32 cellular contexts compared by ENCODE assay signal in genomic region chr16:1777375-1778199, GRCh38. TPM values are rescaled to one million over a fixed set of nuclear protein-coding genes. Genes with fewer than 3 reads are reported as not detected.
A peak's percentile ranks its signal among the peaks of the same experiment; 100 is the strongest.
DNase-seq lines count a peak whose midpoint lies in the region; ATAC-seq, FAIRE-seq and TF ChIP-seq lines count a peak whose summit lies in the region.
"Had no signal": no experiment of that assay in that cellular context is flagged by ENCODE, and none has a peak within 500 bp of the region (broad histone marks: within the 10 kb centered on the region; RNA-seq: fewer than 3 reads in every experiment).

No MANE protein-coding gene starts in this region.

- H3K36me3 ChIP-seq in GM06990 (ENCODE audit: control insufficient read depth, insufficient read depth, low read length) = peaks cover 15% of the 10 kb centered on the region
- peaks cover 0 to 23% (median 9%) of the 10 kb centered on the region in 4 experiments; a peak in 5 of 8 replicates for H3K36me3 ChIP-seq in H1 (ENCODE audit: control insufficient read depth in 2 of 4, insufficient read depth in 4 of 4, low read length in 3 of 4)
- H3K36me3 ChIP-seq in osteoblast (ENCODE audit: insufficient read depth, low read length) = peaks cover 29% of the 10 kb centered on the region

- H2BK15ac ChIP-seq in H1 (ENCODE audit: low read length) = no peak overlapping the region

- H4K8ac ChIP-seq in H1 (ENCODE audit: extremely low read depth, insufficient read depth, low read length) = no peak overlapping the region; the same call in 1 of the 2 replicates

- TF ChIP-seq POLR2A in H1 (IDR thresholded peaks at IDR 0.05; ENCODE audit: control extremely low read depth in 1 of 2, low read depth in 2 of 2, low read length in 2 of 2) = peak in 1 of 2 experiments; percentile 43; a peak in 1 of 3 replicates

- no peak for TF ChIP-seq RAD21 in H1 (IDR thresholded peaks at IDR 0.05 in 1 of 2, conservative IDR thresholded peaks at IDR 0.05 in 1 of 2; ENCODE audit: low read depth in 2 of 2, low read length in 2 of 2)

- H3K56ac ChIP-seq in H1 (replicated peaks; ENCODE audit: insufficient read length, low read depth, low read length) = no peak overlapping the region

- H3K27me3 Mint-ChIP-seq in stimulated activated memory B cell treated with anti-CD40 and anti-IgM and Interleukin-4, amounts not matched to agents 10 μg/mL and 1 μg/mL and 100 μg/mL, for 72 hours = no peaks in the 10 kb centered on the region
- H3K27me3 Mint-ChIP-seq: activated CD4-positive, alpha-beta memory T cell treated with anti-CD3 and anti-CD28 coated beads for 36 hours; activated naive CD8-positive, alpha-beta T cell treated with anti-CD3 and anti-CD28 coated beads, Interleukin-2, amount 10 ng/mL, durations not matched to agents 7 days and 5 days; stimulated activated naive CD8-positive, alpha-beta T cell treated with anti-CD3 and anti-CD28 coated beads, Interleukin-15, Interleukin-2, amounts not matched to agents 100 ng/mL and 50 ng/mL, for 24 hours had no signal

- H3K4ac ChIP-seq in H1 (replicated peaks; ENCODE audit: insufficient read length, low read depth, low read length) = no peak overlapping the region

- H3K4me1 ChIP-seq in H1 (replicated peaks in 1 of 4; ENCODE audit: control insufficient read depth in 3 of 4, insufficient read depth in 4 of 4, low read length in 3 of 4) (peaks cover 0 to 10% (median 5%) of the 10 kb centered on the region in 4 experiments; a peak in 5 of 7 replicates), osteoblast (ENCODE audit: insufficient read depth, low read length) (peaks cover 21% of the 10 kb centered on the region)

- POLR2A ChIA-PET in H1 (lab: Charles Lee; ENCODE audit: partially characterized antibody) = interaction anchor here (1.0 to 12.0 kb wide), 6 partner anchors 9 to 378 kb away, joined by 3 to 246 read pairs (median 4); partner anchors contain the start of genes EME2, GFER, IGFALS and MRPS34

- H4K91ac ChIP-seq in H1 (replicated peaks; ENCODE audit: insufficient read length, low read length) = no peak overlapping the region

- H3K4me3 Mint-ChIP-seq in stimulated activated memory B cell treated with anti-CD40 and anti-IgM and Interleukin-4, amounts not matched to agents 10 μg/mL and 1 μg/mL and 100 μg/mL, for 72 hours = no peak overlapping the region
- H3K4me3 Mint-ChIP-seq: activated CD4-positive, alpha-beta memory T cell treated with anti-CD3 and anti-CD28 coated beads for 36 hours; activated naive CD8-positive, alpha-beta T cell treated with anti-CD3 and anti-CD28 coated beads, Interleukin-2, amount 10 ng/mL, durations not matched to agents 7 days and 5 days; stimulated activated naive CD8-positive, alpha-beta T cell treated with anti-CD3 and anti-CD28 coated beads, Interleukin-15, Interleukin-2, amounts not matched to agents 100 ng/mL and 50 ng/mL, for 24 hours had no signal

- no peak overlapping the region for H3K18ac ChIP-seq in H1 (ENCODE audit: extremely low read depth, low read length)

- peaks cover 4% of the 10 kb centered on the region for H3K23me2 ChIP-seq in H1 (ENCODE audit: low read depth, low read length)

- H3K27me3 ChIP-seq in GM06990 (replicated peaks; ENCODE audit: control insufficient read depth, insufficient read depth, low read length) = no peaks in the 10 kb centered on the region
- H3K27me3 ChIP-seq in H1 (replicated peaks in 1 of 4; ENCODE audit: control insufficient read depth in 3 of 4, extremely low read depth in 1 of 4, insufficient read depth in 3 of 4, low read length in 3 of 4) = no peaks in the 10 kb centered on the region
- H3K27me3 ChIP-seq in osteoblast (ENCODE audit: insufficient read depth, low read length) = no peaks in the 10 kb centered on the region
- H3K27me3 ChIP-seq: thyroid gland had no signal

- H2BK5ac ChIP-seq in H1 (ENCODE audit: low read depth, low read length) = no peak overlapping the region

- no peak overlapping the region for H3K27ac Mint-ChIP-seq in stimulated activated memory B cell treated with anti-CD40 and anti-IgM and Interleukin-4, amounts not matched to agents 10 μg/mL and 1 μg/mL and 100 μg/mL, for 72 hours
- H3K27ac Mint-ChIP-seq: activated naive CD8-positive, alpha-beta T cell treated with anti-CD3 and anti-CD28 coated beads, Interleukin-2, amount 10 ng/mL, durations not matched to agents 7 days and 5 days; stimulated activated naive CD8-positive, alpha-beta T cell treated with anti-CD3 and anti-CD28 coated beads, Interleukin-15, Interleukin-2, amounts not matched to agents 100 ng/mL and 50 ng/mL, for 24 hours had no signal

- H3K14ac ChIP-seq in H1 (ENCODE audit: insufficient read length) = no peak overlapping the region

- DNase-seq in DMS53 (lab: John Stamatoyannopoulos, UW) (peak; percentile 20), DMS53 treated with DMSO at 0.1 percent for 48 hours (lab: John Stamatoyannopoulos, UW; ENCODE audit: unreplicated experiment) (no peak), GM06990 (ENCODE audit: extremely low read depth, insufficient read length) (peak; percentile 22), H1 (ENCODE audit: low read depth in 1 of 2, low spot score in 2 of 2) (no peak), osteoblast (ENCODE audit: insufficient read length, low spot score, missing footprints) (peak; percentile 86), C1 segment of cervical spinal cord (lab: John Stamatoyannopoulos, UW) (no peak), H4 (ENCODE audit: low spot score) (no peak)
- DNase-seq: 8988T; activated CD4-positive, alpha-beta memory T cell treated with anti-CD3 and anti-CD28 coated beads for 36 hours; activated CD4-positive, CD25-positive, alpha-beta regulatory T cell; activated CD8-positive, alpha-beta memory T cell treated with anti-CD3 and anti-CD28 coated beads, Interleukin-2, amount 50 U/mL, for 48 hours; activated naive CD8-positive, alpha-beta T cell treated with anti-CD3 and anti-CD28 coated beads, Interleukin-2, amount 10 ng/mL, durations not matched to agents 7 days and 5 days; AML-193; central memory CD4-positive, alpha-beta T cell; dermis blood vessel endothelial cell; DMS79; GF-D8; H7; IMR-90; kidney; NCI-H1092 treated with DMSO at 0.1 percent for 48 hours; NCI-H187 treated with DMSO at 0.1 percent for 48 hours; NCI-H2227 treated with DMSO at 0.1 percent for 48 hours; NCI-H748 treated with DMSO at 0.1 percent for 48 hours; stimulated activated CD4-positive, alpha-beta T cell treated with anti-CD3 and anti-CD28 coated beads, Interleukin-4, amount 100 ng/mL, for 4 hours; SW 1271; T1000; thyroid gland had no signal

- H2BK120ac ChIP-seq in H1 (replicated peaks; ENCODE audit: low read depth, low read length) = no peak overlapping the region

- H3K27ac ChIP-seq in H1 (ENCODE audit: low read depth, low read length) (no peak overlapping the region), osteoblast (ENCODE audit: low read depth, low read length) (no peak overlapping the region)
- H3K27ac ChIP-seq: thyroid gland had no signal

- no peak overlapping the region for H2AFZ ChIP-seq in H1 (ENCODE audit: low read length)
- no peak overlapping the region for H2AFZ ChIP-seq in osteoblast (ENCODE audit: low read length)

- TF ChIP-seq EP300 in H1 (IDR thresholded peaks at IDR 0.05; ENCODE audit: borderline replicate concordance in 1 of 2, low read depth in 2 of 2, low read length in 2 of 2) = no peak

- FAIRE-seq in H1 (lab: Jason Lieb, UNC) = no peak
- FAIRE-seq: astrocyte, endometrium, kidney had no signal

- ATAC-seq in stimulated activated memory B cell treated with anti-CD40 and anti-IgM and Interleukin-4, amounts not matched to agents 10 μg/mL and 1 μg/mL and 100 μg/mL, for 72 hours = no peak

- H3K4me2 ChIP-seq in H1 (ENCODE audit: insufficient read depth in 1 of 2, low read depth in 2 of 2, low read length in 2 of 2) = no peak overlapping the region
- H3K4me2 ChIP-seq in osteoblast (ENCODE audit: insufficient read depth, low read length) = no peak overlapping the region

- no peaks in the 10 kb centered on the region for H3K9me3 ChIP-seq in H1 (ENCODE audit: insufficient read depth in 2 of 2, low read depth in 1 of 2, low read length in 1 of 2)
- H3K9me3 ChIP-seq in osteoblast (ENCODE audit: low read depth, low read length) = no peaks in the 10 kb centered on the region
- H3K9me3 ChIP-seq: thyroid gland had no signal

- WGBS in H1 (ENCODE audit: extremely low coverage in 1 of 2, insufficient coverage in 1 of 2, insufficient read length in 1 of 2, insufficient replicate concordance in 2 of 2, low coverage in 1 of 2, low lambda C conversion rate in 2 of 2, missing lambda C conversion rate in 1 of 2), 2 experiments = 85% methylated on average over 29 of the region's 36 CpGs; no CpG with 5 or more reads in 1 of the 2 experiments

- peaks cover 0 to 33% of the 10 kb centered on the region in 2 experiments for H4K20me1 ChIP-seq in H1 (replicated peaks in 1 of 2; ENCODE audit: control insufficient read depth in 1 of 2, insufficient read depth in 2 of 2, low read length in 2 of 2)
- peaks cover 36% of the 10 kb centered on the region for H4K20me1 ChIP-seq in osteoblast (ENCODE audit: insufficient read depth, low read length)

- no peak overlapping the region for H2BK12ac ChIP-seq in H1 (ENCODE audit: low read depth, low read length)

- no peak overlapping the region for H4K5ac ChIP-seq in H1 (ENCODE audit: insufficient read length, low read depth, low read length)

- H3K36me3 Mint-ChIP-seq in stimulated activated memory B cell treated with anti-CD40 and anti-IgM and Interleukin-4, amounts not matched to agents 10 μg/mL and 1 μg/mL and 100 μg/mL, for 72 hours = peaks cover 6% of the 10 kb centered on the region
- H3K36me3 Mint-ChIP-seq: activated CD4-positive, alpha-beta memory T cell treated with anti-CD3 and anti-CD28 coated beads for 36 hours had no signal

- H3K23ac ChIP-seq in H1 (ENCODE audit: insufficient read length) = no peak overlapping the region

- H3K79me2 ChIP-seq in H1 (ENCODE audit: control insufficient read depth in 1 of 2, insufficient read depth in 2 of 2, low read length in 2 of 2) (peaks cover 0 to 8% of the 10 kb centered on the region in 2 experiments; a peak in 1 of 4 replicates), osteoblast (ENCODE audit: insufficient read depth, low read length) (peaks cover 40% of the 10 kb centered on the region)

- TF ChIP-seq CTCF in GM06990 (IDR thresholded peaks at IDR 0.05; ENCODE audit: insufficient read depth, low read length, poor library complexity, severe bottlenecking) (no peak), H1 (IDR thresholded peaks at IDR 0.05; ENCODE audit: control extremely low read depth in 1 of 3, insufficient read depth in 1 of 3, low read depth in 1 of 3, low read length in 3 of 3) (no peak), osteoblast (IDR thresholded peaks at IDR 0.05; ENCODE audit: extremely low read depth, low read depth, low read length) (no peak)

- CTCF ChIA-PET in H1 (lab: Charles Lee; ENCODE audit: partially characterized antibody) = interaction anchor here (0.6 to 0.9 kb wide), 4 partner anchors 13 to 413 kb away, joined by 3 read pairs; no protein-coding TSS in a partner anchor

- H3K79me1 ChIP-seq in H1 (ENCODE audit: low read depth, low read length) = peaks cover 9% of the 10 kb centered on the region

- H3K4me3 ChIP-seq in GM06990 (replicated peaks; ENCODE audit: low read depth, low read length) (no peak overlapping the region), H1 (ENCODE audit: extremely low read depth in 1 of 4, insufficient read depth in 2 of 4, low read depth in 3 of 4, low read length in 4 of 4) (no peak overlapping the region), osteoblast (ENCODE audit: insufficient read depth, low read length) (no peak overlapping the region)
- H3K4me3 ChIP-seq: thyroid gland had no signal

- peaks cover 28% of the 10 kb centered on the region for H3K4me1 Mint-ChIP-seq in stimulated activated memory B cell treated with anti-CD40 and anti-IgM and Interleukin-4, amounts not matched to agents 10 μg/mL and 1 μg/mL and 100 μg/mL, for 72 hours

- no peaks in the 10 kb centered on the region for H3K9me3 Mint-ChIP-seq in stimulated activated memory B cell treated with anti-CD40 and anti-IgM and Interleukin-4, amounts not matched to agents 10 μg/mL and 1 μg/mL and 100 μg/mL, for 72 hours
- H3K9me3 Mint-ChIP-seq: activated CD4-positive, alpha-beta memory T cell treated with anti-CD3 and anti-CD28 coated beads for 36 hours; activated naive CD8-positive, alpha-beta T cell treated with anti-CD3 and anti-CD28 coated beads, Interleukin-2, amount 10 ng/mL, durations not matched to agents 7 days and 5 days; stimulated activated naive CD8-positive, alpha-beta T cell treated with anti-CD3 and anti-CD28 coated beads, Interleukin-15, Interleukin-2, amounts not matched to agents 100 ng/mL and 50 ng/mL, for 24 hours had no signal

- H2AK5ac ChIP-seq in H1 (ENCODE audit: low read depth, low read length) = no peak overlapping the region

- H2BK20ac ChIP-seq in H1 (ENCODE audit: low read length) = no peak overlapping the region

- no peak overlapping the region for H3K9ac ChIP-seq in H1 (replicated peaks in 1 of 4; ENCODE audit: extremely low read depth in 1 of 4, low read depth in 3 of 4, low read length in 3 of 4)

RNA-seq across cellular contexts. Expression of gene MRPS34, which starts 4.7 kb away (rescaled TPM):
- 252 and 267 TPM in 2 replicates for total RNA-seq in H1 (2021; fragmentation: NEBNext Ultra II Directional; extraction: Animal tissue kit (Norgen Biotek cat#: 25700))
- polyA plus RNA-seq in H1 (2011; rRNA removed) = 168 and 250 TPM in 2 replicates
- polyA plus RNA-seq in H1 (2011; cell fraction: cytosol; rRNA removed) = 256 TPM
- polyA plus RNA-seq in H1 (2011; cell fraction: nucleus; rRNA removed) = 198 TPM
- polyA plus RNA-seq in H1 (2012, experiment 1 of 2) = 193 to 245 TPM (median 224 TPM) in 4 replicates
- polyA plus RNA-seq in H1 (2012, experiment 2 of 2) = 253 TPM
- 216 TPM for polyA plus RNA-seq in H1 (2013, experiment 1 of 2)
- 235 TPM for polyA plus RNA-seq in H1 (2013, experiment 2 of 2)
- 35.3 and 37.0 TPM in 2 replicates for polyA minus RNA-seq in H1 (2011; rRNA and poly(A)+ RNA removed)
- 103 TPM for polyA minus RNA-seq in H1 (2011; cell fraction: cytosol; rRNA and poly(A)+ RNA removed)
- polyA minus RNA-seq in H1 (2011; cell fraction: nucleus; rRNA and poly(A)+ RNA removed) = 46.1 TPM
- total RNA-seq in osteoblast = 40.5 and 47.1 TPM in 2 replicates
- total RNA-seq in H4 (2014; rRNA removed; shearing (Covaris generic)) = 114 and 125 TPM in 2 replicates

RNA-seq across cellular contexts. Expression of gene SPSB3, which starts 4.8 kb away (rescaled TPM):
- 22.5 and 25.3 TPM in 2 replicates for total RNA-seq in H1 (2021; fragmentation: NEBNext Ultra II Directional; extraction: Animal tissue kit (Norgen Biotek cat#: 25700))
- 37.8 and 60.1 TPM in 2 replicates for polyA plus RNA-seq in H1 (2011; rRNA removed)
- polyA plus RNA-seq in H1 (2011; cell fraction: cytosol; rRNA removed) = 45.6 TPM
- polyA plus RNA-seq in H1 (2011; cell fraction: nucleus; rRNA removed) = 113 TPM
- polyA plus RNA-seq in H1 (2012, experiment 1 of 2) = 24.3 to 39.4 TPM (median 30.0 TPM) in 4 replicates
- polyA plus RNA-seq in H1 (2012, experiment 2 of 2) = 20.6 TPM
- polyA plus RNA-seq in H1 (2013, experiment 1 of 2) = 19.3 TPM
- 16.6 TPM for polyA plus RNA-seq in H1 (2013, experiment 2 of 2)
- polyA minus RNA-seq in H1 (2011; rRNA and poly(A)+ RNA removed) = 9.8 and 10.4 TPM in 2 replicates
- polyA minus RNA-seq in H1 (2011; cell fraction: cytosol; rRNA and poly(A)+ RNA removed) = 12.6 TPM
- polyA minus RNA-seq in H1 (2011; cell fraction: nucleus; rRNA and poly(A)+ RNA removed) = 24.4 TPM
- total RNA-seq in osteoblast = 33.6 and 42.3 TPM in 2 replicates
- total RNA-seq in H4 (2014; rRNA removed; shearing (Covaris generic)) = 20.1 and 23.9 TPM in 2 replicates

RNA-seq across cellular contexts. Expression of gene EME2, which starts 5.0 kb away (rescaled TPM):
- total RNA-seq in H1 (2021; fragmentation: NEBNext Ultra II Directional; extraction: Animal tissue kit (Norgen Biotek cat#: 25700)) = 19.3 and 19.7 TPM in 2 replicates
- 13.1 and 17.0 TPM in 2 replicates for polyA plus RNA-seq in H1 (2011; rRNA removed)
- polyA plus RNA-seq in H1 (2011; cell fraction: cytosol; rRNA removed) = 17.4 TPM
- 144 TPM for polyA plus RNA-seq in H1 (2011; cell fraction: nucleus; rRNA removed)
- polyA plus RNA-seq in H1 (2012, experiment 1 of 2) = 15.4 to 20.9 TPM (median 18.8 TPM) in 4 replicates
- polyA plus RNA-seq in H1 (2012, experiment 2 of 2) = 10.1 TPM
- polyA plus RNA-seq in H1 (2013, experiment 1 of 2) = 6.1 TPM
- polyA plus RNA-seq in H1 (2013, experiment 2 of 2) = 4.8 TPM
- 4.4 and 4.6 TPM in 2 replicates for polyA minus RNA-seq in H1 (2011; rRNA and poly(A)+ RNA removed)
- 8.2 TPM for polyA minus RNA-seq in H1 (2011; cell fraction: cytosol; rRNA and poly(A)+ RNA removed)
- polyA minus RNA-seq in H1 (2011; cell fraction: nucleus; rRNA and poly(A)+ RNA removed) = 33.1 TPM
- total RNA-seq in osteoblast = 10.0 and 16.3 TPM in 2 replicates
- total RNA-seq in H4 (2014; rRNA removed; shearing (Covaris generic)) = 0.90 and 1.2 TPM in 2 replicates

RNA-seq across cellular contexts. Expression of gene NUBP2, which starts 5.2 kb away (rescaled TPM):
- 68.0 and 70.3 TPM in 2 replicates for total RNA-seq in H1 (2021; fragmentation: NEBNext Ultra II Directional; extraction: Animal tissue kit (Norgen Biotek cat#: 25700))
- polyA plus RNA-seq in H1 (2011; rRNA removed) = 96.9 and 130 TPM in 2 replicates
- 101 TPM for polyA plus RNA-seq in H1 (2011; cell fraction: cytosol; rRNA removed)
- polyA plus RNA-seq in H1 (2011; cell fraction: nucleus; rRNA removed) = 141 TPM
- polyA plus RNA-seq in H1 (2012, experiment 1 of 2) = 44.7 to 70.3 TPM (median 69.2 TPM) in 4 replicates
- polyA plus RNA-seq in H1 (2012, experiment 2 of 2) = 80.2 TPM
- 65.6 TPM for polyA plus RNA-seq in H1 (2013, experiment 1 of 2)
- polyA plus RNA-seq in H1 (2013, experiment 2 of 2) = 61.2 TPM
- polyA minus RNA-seq in H1 (2011; rRNA and poly(A)+ RNA removed) = 13.2 and 13.3 TPM in 2 replicates
- 37.4 TPM for polyA minus RNA-seq in H1 (2011; cell fraction: cytosol; rRNA and poly(A)+ RNA removed)
- 42.5 TPM for polyA minus RNA-seq in H1 (2011; cell fraction: nucleus; rRNA and poly(A)+ RNA removed)
- total RNA-seq in osteoblast = 45.4 and 56.1 TPM in 2 replicates
- total RNA-seq in H4 (2014; rRNA removed; shearing (Covaris generic)) = 38.9 and 112 TPM in 2 replicates

RNA-seq across cellular contexts. Expression of gene NME3, which starts 6.2 kb away (rescaled TPM):
- total RNA-seq in H1 (2021; fragmentation: NEBNext Ultra II Directional; extraction: Animal tissue kit (Norgen Biotek cat#: 25700)) = 70.9 and 72.5 TPM in 2 replicates
- polyA plus RNA-seq in H1 (2011; rRNA removed) = 163 and 214 TPM in 2 replicates
- polyA plus RNA-seq in H1 (2011; cell fraction: cytosol; rRNA removed) = 121 TPM
- 208 TPM for polyA plus RNA-seq in H1 (2011; cell fraction: nucleus; rRNA removed)
- 38.1 to 86.9 TPM (median 80.9 TPM) in 4 replicates for polyA plus RNA-seq in H1 (2012, experiment 1 of 2)
- 93.0 TPM for polyA plus RNA-seq in H1 (2012, experiment 2 of 2)
- 73.8 TPM for polyA plus RNA-seq in H1 (2013, experiment 1 of 2)
- 79.6 TPM for polyA plus RNA-seq in H1 (2013, experiment 2 of 2)
- polyA minus RNA-seq in H1 (2011; rRNA and poly(A)+ RNA removed) = 4.7 and 7.5 TPM in 2 replicates
- polyA minus RNA-seq in H1 (2011; cell fraction: cytosol; rRNA and poly(A)+ RNA removed) = 31.9 TPM
- polyA minus RNA-seq in H1 (2011; cell fraction: nucleus; rRNA and poly(A)+ RNA removed) = 46.7 TPM
- 49.2 and 55.4 TPM in 2 replicates for total RNA-seq in osteoblast
- total RNA-seq in H4 (2014; rRNA removed; shearing (Covaris generic)) = 0.50 TPM in 1 of 2 replicates, not detected in the other

Comparison
In these comparisons a context has a peak if more than half of its experiments do, and no peak if none do; other contexts are left out.
1. DNase-seq: peak in DMS53 (single experiment), GM06990 (single experiment) and osteoblast (single experiment); none in DMS53 treated with DMSO at 0.1 percent for 48 hours (single experiment), H1 (0 of 2), C1 segment of cervical spinal cord (0 of 14) and H4 (single experiment).